10 cellular contexts compared by ENCODE assay signal in the genomic region with DNA sequence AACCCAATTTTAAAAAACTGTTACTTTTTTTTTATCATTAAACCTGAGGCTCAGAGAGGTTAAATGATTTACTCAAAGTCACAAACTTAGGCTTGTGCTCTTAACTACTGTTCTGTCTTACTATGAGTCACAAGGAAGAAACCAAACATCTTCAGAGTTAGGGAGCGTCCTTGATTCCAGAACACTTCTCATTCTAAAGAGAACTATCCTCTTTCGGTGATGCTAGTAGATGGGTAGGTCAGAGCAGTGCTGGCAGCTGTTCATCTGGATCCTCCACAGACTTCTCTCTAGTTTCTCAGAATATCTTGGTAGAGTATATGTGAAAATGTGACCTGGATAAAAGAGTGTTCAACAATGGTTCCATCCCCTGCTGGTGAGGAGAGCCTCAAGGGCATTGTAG. TPM values are rescaled to one million over a fixed set of nuclear protein-coding genes. Genes with fewer than 3 reads are reported as not detected.
DNase-seq lines count a peak whose midpoint lies in the region; ATAC-seq, FAIRE-seq and TF ChIP-seq lines count a peak whose summit lies in the region.
"Had no signal": no experiment of that assay in that cellular context is flagged by ENCODE, and none has a peak within 500 bp of the region (broad histone marks: within the 10 kb centered on the region; RNA-seq: fewer than 3 reads in every experiment).

No MANE protein-coding gene starts in this region.

- H3K9ac ChIP-seq in rectal smooth muscle tissue (ENCODE audit: low read length) (no peak overlapping the region), HepG2 (ENCODE audit: insufficient read depth, low read depth, low read length) (no peak overlapping the region)

- no peaks in the 10 kb centered on the region for H3K9me3 Mint-ChIP-seq in activated T-cell treated with anti-CD3 and anti-CD28 coated beads, Interleukin-2, amount 50 U/mL, for 72 hours
- H3K9me3 Mint-ChIP-seq in IgD-negative memory B cell = no peaks in the 10 kb centered on the region

- H3K4me3 Mint-ChIP-seq in activated T-cell treated with anti-CD3 and anti-CD28 coated beads, Interleukin-2, amount 50 U/mL, for 72 hours = peak overlapping the region; percentile 85 to 97
- peak overlapping the region; percentile 62 to 90 (median 82) for H3K4me3 Mint-ChIP-seq in IgD-negative memory B cell

- 96% methylated on average over 2 of the region's 2 CpGs for WGBS in HepG2 (ENCODE audit: low lambda C conversion rate)

- FAIRE-seq in HepG2 (lab: Jason Lieb, UNC) = no peak
- FAIRE-seq: G401.6 had no signal

- peak in 1 of 2 donors; percentile 21 for ATAC-seq in activated T-cell treated with anti-CD3 and anti-CD28 coated beads, Interleukin-2, amount 50 U/mL, for 72 hours (replicated peaks in 1 of 2)
- ATAC-seq in HepG2 = no peak

- H3K4me1 Mint-ChIP-seq in activated T-cell treated with anti-CD3 and anti-CD28 coated beads, Interleukin-2, amount 50 U/mL, for 72 hours (ENCODE audit: low read depth) = peaks cover 68% of the 10 kb centered on the region
- H3K4me1 Mint-ChIP-seq in IgD-negative memory B cell = peaks cover 49 to 66% (median 63%) of the 10 kb centered on the region in 3 donors

- H3K4me3 ChIP-seq in effector memory CD4-positive, alpha-beta T cell (ENCODE audit: insufficient read depth, low read depth, low read length, poor library complexity, severe bottlenecking) = peak overlapping the region; percentile 89
- H3K4me3 ChIP-seq in rectal smooth muscle tissue (ENCODE audit: low read length) (no peak overlapping the region), HepG2 (replicated peaks in 1 of 3; ENCODE audit: insufficient read depth in 1 of 3, low read depth in 2 of 3, low read length in 3 of 3) (no peak overlapping the region)

- in situ Hi-C loops in HepG2 (cut with HindIII; ENCODE audit: extremely low pct_ligation_motif_present, low pct_unique_long_range_greater_than_20kb) = no loop called here

- H3K79me2 ChIP-seq in HepG2 (ENCODE audit: insufficient read depth, low read length) = peaks cover 9% of the 10 kb centered on the region

- H3K27ac Mint-ChIP-seq in activated T-cell treated with anti-CD3 and anti-CD28 coated beads, Interleukin-2, amount 50 U/mL, for 72 hours = peak overlapping the region; percentile 95
- peak overlapping the region; percentile 76 to 89 (median 87) for H3K27ac Mint-ChIP-seq in IgD-negative memory B cell

- peaks cover 7% of the 10 kb centered on the region for H3K36me3 ChIP-seq in effector memory CD4-positive, alpha-beta T cell (ENCODE audit: control insufficient read depth, insufficient read depth, low read length)
- H3K36me3 ChIP-seq in rectal smooth muscle tissue (ENCODE audit: control insufficient read depth, insufficient read depth, low read length) (no peaks in the 10 kb centered on the region), HepG2 (replicated peaks in 1 of 2; ENCODE audit: control insufficient read depth in 1 of 2, insufficient read depth in 2 of 2, low read length in 2 of 2) (no peaks in the 10 kb centered on the region)

- H3K36me3 Mint-ChIP-seq in activated T-cell treated with anti-CD3 and anti-CD28 coated beads, Interleukin-2, amount 50 U/mL, for 72 hours (ENCODE audit: insufficient read depth in 2 of 2) = peaks cover 13 to 21% of the 10 kb centered on the region in 2 donors
- peaks cover 2% of the 10 kb centered on the region for H3K36me3 Mint-ChIP-seq in IgD-negative memory B cell

- H3K27ac ChIP-seq in effector memory CD4-positive, alpha-beta T cell (ENCODE audit: insufficient read depth, low read length, poor library complexity, severe bottlenecking) = peak overlapping the region; percentile 89
- H3K27ac ChIP-seq in rectal smooth muscle tissue (ENCODE audit: low read depth, low read length) (peak overlapping the region; percentile 4), HepG2 (ENCODE audit: extremely low read length, insufficient read depth, low read length) (no peak overlapping the region)

- H2AFZ ChIP-seq in HepG2 (ENCODE audit: low read length) = no peak overlapping the region

- peaks cover 67% of the 10 kb centered on the region for H3K4me1 ChIP-seq in effector memory CD4-positive, alpha-beta T cell (ENCODE audit: control insufficient read depth, insufficient read depth, low read length, poor library complexity, severe bottlenecking)
- peaks cover 23% of the 10 kb centered on the region for H3K4me1 ChIP-seq in rectal smooth muscle tissue (ENCODE audit: control insufficient read depth, insufficient read depth, low read length)
- H3K4me1 ChIP-seq in HepG2 (ENCODE audit: insufficient read depth, low read length) = peaks cover 35% of the 10 kb centered on the region

- CTCF ChIA-PET in HepG2 (lab: Yijun Ruan, JAX; ENCODE audit: low intra/inter-chr PET ratio, low total read pairs) = no interaction called here

- H3K4me2 ChIP-seq in HepG2 (ENCODE audit: low read depth, low read length) = no peak overlapping the region

- H3K27me3 ChIP-seq in effector memory CD4-positive, alpha-beta T cell (replicated peaks; ENCODE audit: control insufficient read depth, insufficient read depth, low read length, poor library complexity, severe bottlenecking) = no peaks in the 10 kb centered on the region
- H3K27me3 ChIP-seq in rectal smooth muscle tissue (ENCODE audit: control insufficient read depth, insufficient read depth, low read length) = no peaks in the 10 kb centered on the region
- no peaks in the 10 kb centered on the region; a peak in 1 of 5 replicates for H3K27me3 ChIP-seq in HepG2 (ENCODE audit: control insufficient read depth in 1 of 2, insufficient read depth in 2 of 2, low read length in 2 of 2)

- no peak for TF ChIP-seq POLR2A in HepG2 (IDR thresholded peaks at IDR 0.05; ENCODE audit: insufficient read depth in 1 of 2, low read depth in 2 of 2, low read length in 2 of 2)

- no TSS peak for BruUV-seq in HepG2 (replicated peaks; lab: Mats Ljungman, UMichigan)

- no peak for TF ChIP-seq EP300 in HepG2 (IDR thresholded peaks at IDR 0.05; ENCODE audit: low read depth in 2 of 2, low read length in 2 of 2)
- TF ChIP-seq EP300 in HepG2 (CRISPR knock-in tag; IDR thresholded peaks at IDR 0.05; ENCODE audit: borderline replicate concordance) = no peak

- no peak for TF ChIP-seq CTCF in HepG2 (CRISPR knock-in tag; IDR thresholded peaks at IDR 0.05)

- POLR2A ChIA-PET in HepG2 (lab: Yijun Ruan, JAX) = no interaction called here

- H4K20me1 ChIP-seq in HepG2 (ENCODE audit: insufficient read depth, low read length) = no peaks in the 10 kb centered on the region

- no peak for DNase-seq in activated T-cell treated with anti-CD3 and anti-CD28 coated beads, Interleukin-2, amount 50 U/mL, for 72 hours
- no peak for DNase-seq in activated T-cell treated with anti-CD3 and anti-CD28 coated beads, Interleukin-2, amount 50 U/mL, for 48 hours
- DNase-seq in effector memory CD4-positive, alpha-beta T cell = no peak
- DNase-seq in NCI-H1092 treated with DMSO at 0.1 percent for 48 hours (lab: John Stamatoyannopoulos, UW) (no peak), HepG2 (ENCODE audit: low spot score) (no peak), 8988T (no peak)

- H3K9me3 ChIP-seq in effector memory CD4-positive, alpha-beta T cell (ENCODE audit: control insufficient read depth, low read length) = no peaks in the 10 kb centered on the region
- no peaks in the 10 kb centered on the region for H3K9me3 ChIP-seq in HepG2 (ENCODE audit: low read length)

- intact Hi-C loops in HepG2 (cut with micrococcal nuclease; ENCODE audit: unreplicated experiment) = no loop called here

- no peaks in the 10 kb centered on the region for H3K27me3 Mint-ChIP-seq in activated T-cell treated with anti-CD3 and anti-CD28 coated beads, Interleukin-2, amount 50 U/mL, for 72 hours (ENCODE audit: low read depth)
- no peaks in the 10 kb centered on the region for H3K27me3 Mint-ChIP-seq in IgD-negative memory B cell

- TF ChIP-seq RAD21 in HepG2 (CRISPR knock-in tag; IDR thresholded peaks at IDR 0.05) = no peak

RNA-seq across cellular contexts. Expression of gene ARL6IP5, which starts 3.3 kb away (rescaled TPM):
- total RNA-seq in activated T-cell treated with anti-CD3 and anti-CD28 coated beads, Interleukin-2, amount 50 U/mL, for 72 hours = 100 to 1,000 TPM in 1 of 2 donors, 10 to 100 TPM in 1; 93.1 to 106 TPM
- polyA plus RNA-seq in IgD-negative memory B cell (374 TPM), HepG2 (2011; rRNA removed) (18.2 and 23.7 TPM in 2 replicates)
- total RNA-seq in HepG2 (2016; rRNA removed; fragmentation: Illumina TruSeq; extraction: Trizol) = 19.6 and 29.6 TPM in 2 replicates
- 3.6 and 4.9 TPM in 2 replicates for total RNA-seq in HepG2 (2016; cell fraction: cytosol; rRNA removed; fragmentation: Illumina TruSeq; extraction: Trizol; ENCODE audit: low read depth)
- total RNA-seq in HepG2 (2016; cell fraction: insoluble cytoplasmic fraction; rRNA removed; fragmentation: Illumina TruSeq; extraction: Trizol) = 18.9 and 31.3 TPM in 2 replicates
- total RNA-seq in HepG2 (2016; cell fraction: membrane; rRNA removed; fragmentation: Illumina TruSeq; extraction: Trizol) = 8.4 and 10.4 TPM in 2 replicates
- 29.7 and 31.9 TPM in 2 replicates for total RNA-seq in HepG2 (2016; cell fraction: nucleus; rRNA removed; fragmentation: Illumina TruSeq; extraction: Trizol)
- 19.8 and 24.3 TPM in 2 replicates for polyA plus RNA-seq in HepG2 (2011; cell fraction: cytosol; rRNA removed)
- 5.3 and 5.8 TPM in 2 replicates for polyA plus RNA-seq in HepG2 (2011; cell fraction: nucleus; rRNA removed)
- polyA plus RNA-seq in HepG2 (2012) = 20.4 and 23.4 TPM in 2 replicates
- polyA plus RNA-seq in HepG2 (2016; cell fraction: cytosol; fragmentation: Illumina TruSeq; extraction: Trizol; ENCODE audit: low read depth) = 4.6 and 4.8 TPM in 2 replicates
- polyA plus RNA-seq in HepG2 (2016; cell fraction: insoluble cytoplasmic fraction; fragmentation: Illumina TruSeq; extraction: Trizol; ENCODE audit: low read depth) = 24.7 and 26.0 TPM in 2 replicates
- polyA plus RNA-seq in HepG2 (2016; cell fraction: membrane; fragmentation: Illumina TruSeq; extraction: Trizol; ENCODE audit: low read depth) = 8.4 and 8.6 TPM in 2 replicates
- 49.7 and 53.4 TPM in 2 replicates for polyA plus RNA-seq in HepG2 (2016; cell fraction: nucleus; fragmentation: Illumina TruSeq; extraction: Trizol; ENCODE audit: insufficient read depth, low read depth)
- polyA minus RNA-seq in HepG2 (2011; rRNA and poly(A)+ RNA removed; ENCODE audit: low replicate concordance) = 42.0 and 74.8 TPM in 2 replicates
- 12.3 and 16.8 TPM in 2 replicates for polyA minus RNA-seq in HepG2 (2011; cell fraction: cytosol; rRNA and poly(A)+ RNA removed)
- 6.6 and 8.3 TPM in 2 replicates for polyA minus RNA-seq in HepG2 (2011; cell fraction: nucleus; rRNA and poly(A)+ RNA removed)

RNA-seq across cellular contexts. Expression of gene UBA3, which starts 7.9 kb away (rescaled TPM):
- 10 to 100 TPM; 81.5 to 95.3 TPM for total RNA-seq in activated T-cell treated with anti-CD3 and anti-CD28 coated beads, Interleukin-2, amount 50 U/mL, for 72 hours
- polyA plus RNA-seq in IgD-negative memory B cell (41.9 TPM), HepG2 (2011; rRNA removed) (34.6 and 40.7 TPM in 2 replicates)
- 49.0 and 62.8 TPM in 2 replicates for total RNA-seq in HepG2 (2016; rRNA removed; fragmentation: Illumina TruSeq; extraction: Trizol)
- total RNA-seq in HepG2 (2016; cell fraction: cytosol; rRNA removed; fragmentation: Illumina TruSeq; extraction: Trizol; ENCODE audit: low read depth) = 4.9 and 6.2 TPM in 2 replicates
- total RNA-seq in HepG2 (2016; cell fraction: insoluble cytoplasmic fraction; rRNA removed; fragmentation: Illumina TruSeq; extraction: Trizol) = 48.7 and 69.6 TPM in 2 replicates
- total RNA-seq in HepG2 (2016; cell fraction: membrane; rRNA removed; fragmentation: Illumina TruSeq; extraction: Trizol) = 11.4 and 13.5 TPM in 2 replicates
- total RNA-seq in HepG2 (2016; cell fraction: nucleus; rRNA removed; fragmentation: Illumina TruSeq; extraction: Trizol) = 60.4 and 60.5 TPM in 2 replicates
- polyA plus RNA-seq in HepG2 (2011; cell fraction: cytosol; rRNA removed) = 14.1 and 18.7 TPM in 2 replicates
- polyA plus RNA-seq in HepG2 (2011; cell fraction: nucleus; rRNA removed) = 57.0 and 57.3 TPM in 2 replicates
- 23.3 and 28.5 TPM in 2 replicates for polyA plus RNA-seq in HepG2 (2012)
- 2.9 and 3.8 TPM in 2 replicates for polyA plus RNA-seq in HepG2 (2016; cell fraction: cytosol; fragmentation: Illumina TruSeq; extraction: Trizol; ENCODE audit: low read depth)
- polyA plus RNA-seq in HepG2 (2016; cell fraction: insoluble cytoplasmic fraction; fragmentation: Illumina TruSeq; extraction: Trizol; ENCODE audit: low read depth) = 51.8 and 55.2 TPM in 2 replicates
- polyA plus RNA-seq in HepG2 (2016; cell fraction: membrane; fragmentation: Illumina TruSeq; extraction: Trizol; ENCODE audit: low read depth) = 7.6 and 8.1 TPM in 2 replicates
- 87.4 and 95.0 TPM in 2 replicates for polyA plus RNA-seq in HepG2 (2016; cell fraction: nucleus; fragmentation: Illumina TruSeq; extraction: Trizol; ENCODE audit: insufficient read depth, low read depth)
- 12.6 and 13.2 TPM in 2 replicates for polyA minus RNA-seq in HepG2 (2011; rRNA and poly(A)+ RNA removed; ENCODE audit: low replicate concordance)
- polyA minus RNA-seq in HepG2 (2011; cell fraction: cytosol; rRNA and poly(A)+ RNA removed) = 14.4 and 16.7 TPM in 2 replicates
- 87.9 and 89.9 TPM in 2 replicates for polyA minus RNA-seq in HepG2 (2011; cell fraction: nucleus; rRNA and poly(A)+ RNA removed)

RNA-seq across cellular contexts. Expression of gene LMOD3, which starts 34.4 kb away (rescaled TPM):
- total RNA-seq in activated T-cell treated with anti-CD3 and anti-CD28 coated beads, Interleukin-2, amount 50 U/mL, for 72 hours = not detected
- polyA plus RNA-seq in IgD-negative memory B cell = not detected
- total RNA-seq in HepG2 (2016; rRNA removed; fragmentation: Illumina TruSeq; extraction: Trizol) = not detected in 2 replicates
- total RNA-seq in HepG2 (2016; cell fraction: cytosol; rRNA removed; fragmentation: Illumina TruSeq; extraction: Trizol; ENCODE audit: low read depth) = not detected in 2 replicates
- not detected in 2 replicates for total RNA-seq in HepG2 (2016; cell fraction: insoluble cytoplasmic fraction; rRNA removed; fragmentation: Illumina TruSeq; extraction: Trizol)
- total RNA-seq in HepG2 (2016; cell fraction: membrane; rRNA removed; fragmentation: Illumina TruSeq; extraction: Trizol) = not detected in 2 replicates
- not detected in 2 replicates for total RNA-seq in HepG2 (2016; cell fraction: nucleus; rRNA removed; fragmentation: Illumina TruSeq; extraction: Trizol)
- polyA plus RNA-seq in HepG2 (2011; rRNA removed) = not detected in 2 replicates
- polyA plus RNA-seq in HepG2 (2011; cell fraction: cytosol; rRNA removed) = not detected in 2 replicates
- polyA plus RNA-seq in HepG2 (2011; cell fraction: nucleus; rRNA removed) = not detected in 2 replicates
- polyA plus RNA-seq in HepG2 (2012) = not detected in 2 replicates
- polyA plus RNA-seq in HepG2 (2016; cell fraction: cytosol; fragmentation: Illumina TruSeq; extraction: Trizol; ENCODE audit: low read depth) = not detected in 2 replicates
- polyA plus RNA-seq in HepG2 (2016; cell fraction: insoluble cytoplasmic fraction; fragmentation: Illumina TruSeq; extraction: Trizol; ENCODE audit: low read depth) = not detected in 2 replicates
- not detected in 2 replicates for polyA plus RNA-seq in HepG2 (2016; cell fraction: membrane; fragmentation: Illumina TruSeq; extraction: Trizol; ENCODE audit: low read depth)
- polyA plus RNA-seq in HepG2 (2016; cell fraction: nucleus; fragmentation: Illumina TruSeq; extraction: Trizol; ENCODE audit: insufficient read depth, low read depth) = not detected in 2 replicates
- not detected in 2 replicates for polyA minus RNA-seq in HepG2 (2011; rRNA and poly(A)+ RNA removed; ENCODE audit: low replicate concordance)
- not detected in 2 replicates for polyA minus RNA-seq in HepG2 (2011; cell fraction: cytosol; rRNA and poly(A)+ RNA removed)
- not detected in 2 replicates for polyA minus RNA-seq in HepG2 (2011; cell fraction: nucleus; rRNA and poly(A)+ RNA removed)
- total RNA-seq: subcutaneous adipose tissue had no signal

RNA-seq across cellular contexts. Expression of gene TMF1, which starts 35.9 kb away (rescaled TPM):
- 10 to 100 TPM; 32.2 to 41.9 TPM for total RNA-seq in activated T-cell treated with anti-CD3 and anti-CD28 coated beads, Interleukin-2, amount 50 U/mL, for 72 hours
- polyA plus RNA-seq in IgD-negative memory B cell (43.2 TPM), HepG2 (2011; rRNA removed) (7.0 and 12.1 TPM in 2 replicates)
- 38.4 and 48.1 TPM in 2 replicates for total RNA-seq in HepG2 (2016; rRNA removed; fragmentation: Illumina TruSeq; extraction: Trizol)
- 8.6 and 9.6 TPM in 2 replicates for total RNA-seq in HepG2 (2016; cell fraction: cytosol; rRNA removed; fragmentation: Illumina TruSeq; extraction: Trizol; ENCODE audit: low read depth)
- total RNA-seq in HepG2 (2016; cell fraction: insoluble cytoplasmic fraction; rRNA removed; fragmentation: Illumina TruSeq; extraction: Trizol) = 38.3 and 48.8 TPM in 2 replicates
- total RNA-seq in HepG2 (2016; cell fraction: membrane; rRNA removed; fragmentation: Illumina TruSeq; extraction: Trizol) = 15.4 and 16.8 TPM in 2 replicates
- 43.2 and 48.5 TPM in 2 replicates for total RNA-seq in HepG2 (2016; cell fraction: nucleus; rRNA removed; fragmentation: Illumina TruSeq; extraction: Trizol)
- polyA plus RNA-seq in HepG2 (2011; cell fraction: cytosol; rRNA removed) = 3.5 and 3.8 TPM in 2 replicates
- 6.1 and 6.9 TPM in 2 replicates for polyA plus RNA-seq in HepG2 (2011; cell fraction: nucleus; rRNA removed)
- 9.9 and 15.6 TPM in 2 replicates for polyA plus RNA-seq in HepG2 (2012)
- 2.4 and 3.3 TPM in 2 replicates for polyA plus RNA-seq in HepG2 (2016; cell fraction: cytosol; fragmentation: Illumina TruSeq; extraction: Trizol; ENCODE audit: low read depth)
- polyA plus RNA-seq in HepG2 (2016; cell fraction: insoluble cytoplasmic fraction; fragmentation: Illumina TruSeq; extraction: Trizol; ENCODE audit: low read depth) = 22.4 and 23.2 TPM in 2 replicates
- polyA plus RNA-seq in HepG2 (2016; cell fraction: membrane; fragmentation: Illumina TruSeq; extraction: Trizol; ENCODE audit: low read depth) = 1.7 and 2.0 TPM in 2 replicates
- polyA plus RNA-seq in HepG2 (2016; cell fraction: nucleus; fragmentation: Illumina TruSeq; extraction: Trizol; ENCODE audit: insufficient read depth, low read depth) = 25.2 and 33.0 TPM in 2 replicates
- polyA minus RNA-seq in HepG2 (2011; rRNA and poly(A)+ RNA removed; ENCODE audit: low replicate concordance) = 12.5 and 21.4 TPM in 2 replicates
- 11.4 and 15.9 TPM in 2 replicates for polyA minus RNA-seq in HepG2 (2011; cell fraction: cytosol; rRNA and poly(A)+ RNA removed)
- polyA minus RNA-seq in HepG2 (2011; cell fraction: nucleus; rRNA and poly(A)+ RNA removed) = 31.5 and 46.4 TPM in 2 replicates
